In the genomic region with DNA sequence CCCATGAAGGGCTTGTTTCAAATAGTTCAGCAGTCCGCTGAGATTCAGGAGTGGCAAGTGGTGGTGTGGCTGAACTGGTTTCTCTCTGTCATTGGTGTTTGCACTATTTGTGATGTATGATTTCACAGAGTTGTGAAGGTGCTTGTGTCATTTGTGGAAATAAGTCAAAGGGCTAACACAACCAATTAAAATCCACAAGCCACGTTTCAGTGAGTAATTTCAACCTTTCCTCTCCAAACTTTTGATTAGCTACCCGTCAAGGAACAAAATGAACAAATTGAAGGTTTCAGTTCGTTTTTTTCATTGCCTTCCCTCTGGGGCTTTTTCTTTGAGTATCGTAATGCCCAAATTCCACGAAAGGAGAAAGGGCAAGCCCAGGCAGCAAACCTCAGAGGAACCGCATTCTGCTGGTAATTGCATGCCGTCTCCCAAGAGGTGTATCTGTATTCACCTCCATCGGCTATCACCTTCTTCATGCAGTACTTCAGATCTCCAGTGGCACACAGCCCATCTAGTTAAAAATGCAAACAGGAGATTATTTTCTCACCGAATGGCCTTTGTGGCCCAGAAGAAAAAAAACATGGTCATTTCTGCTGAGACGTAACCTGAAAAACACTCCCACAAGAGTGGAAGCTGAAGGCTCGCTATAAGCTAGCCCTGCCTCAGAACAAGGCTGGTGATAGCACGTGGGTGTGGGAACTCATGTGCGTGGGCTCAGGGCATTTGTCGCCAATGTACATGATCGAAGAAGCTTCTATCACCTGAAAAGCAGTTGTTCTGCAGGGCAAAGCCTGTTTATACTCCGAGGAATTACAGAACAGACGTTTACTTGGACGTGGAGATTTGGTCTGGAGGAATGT, we compare ENCODE assay signal across 1 cellular context.
A peak's percentile ranks its signal among the peaks of the same experiment; 100 is the strongest.
TF ChIP-seq lines count a peak whose summit lies in the region.

No MANE protein-coding gene starts in this region.

TF ChIP-seq in GM12878, 131 proteins besides CTCF, POLR2A, EP300 and RAD21 (continued from another document):
- TF ChIP-seq, protein P1, sequence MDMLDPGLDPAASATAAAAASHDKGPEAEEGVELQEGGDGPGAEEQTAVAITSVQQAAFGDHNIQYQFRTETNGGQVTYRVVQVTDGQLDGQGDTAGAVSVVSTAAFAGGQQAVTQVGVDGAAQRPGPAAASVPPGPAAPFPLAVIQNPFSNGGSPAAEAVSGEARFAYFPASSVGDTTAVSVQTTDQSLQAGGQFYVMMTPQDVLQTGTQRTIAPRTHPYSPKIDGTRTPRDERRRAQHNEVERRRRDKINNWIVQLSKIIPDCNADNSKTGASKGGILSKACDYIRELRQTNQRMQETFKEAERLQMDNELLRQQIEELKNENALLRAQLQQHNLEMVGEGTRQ (IDR thresholded peaks at IDR 0.05; ENCODE audit: borderline replicate concordance, low read depth, low read length), result peak; percentile 20; the same call in 1 of the 2 replicates
TF ChIP-seq in GM12878: peak in this region for 62.
